Comparison of ENCODE assay signal across 9 cellular contexts in the genomic region with DNA sequence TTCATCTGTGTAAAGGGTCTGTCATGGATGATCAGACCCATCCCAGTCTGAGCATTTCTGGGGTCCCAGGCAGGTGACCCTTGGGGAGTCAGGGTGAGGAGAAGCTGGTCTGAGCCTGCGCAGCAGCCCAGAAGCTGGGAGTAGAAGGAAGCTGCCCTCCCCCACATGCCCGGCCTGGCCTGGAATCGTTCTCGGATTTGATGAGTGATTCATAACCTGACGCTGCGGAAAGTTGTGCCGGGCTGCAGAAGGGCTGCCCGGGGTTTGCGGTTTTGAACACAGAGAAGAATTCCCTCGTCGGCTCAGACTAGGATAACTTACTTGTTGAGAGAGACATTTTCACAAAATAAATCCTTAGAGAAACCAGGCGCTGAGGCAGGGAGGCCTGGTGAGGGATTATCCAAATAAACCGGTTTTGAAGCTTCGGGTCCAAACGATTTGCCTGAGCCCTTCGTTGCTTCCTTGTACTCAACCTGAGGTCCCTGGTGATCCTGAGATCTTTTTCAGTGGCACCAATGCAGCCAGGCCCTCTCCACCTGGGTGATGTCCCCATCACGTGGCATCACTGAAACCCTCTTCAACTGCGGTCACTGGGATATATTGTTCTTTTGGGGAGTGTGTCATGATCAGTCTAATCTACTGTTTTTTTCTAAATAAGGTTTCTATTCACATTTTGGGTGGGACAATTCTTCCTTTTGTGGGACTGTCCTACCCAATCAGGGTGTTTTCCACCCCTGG. TPM values are rescaled to one million over a fixed set of nuclear protein-coding genes. Genes with fewer than 3 reads are reported as not detected.
DNase-seq lines count a peak whose midpoint lies in the region; TF ChIP-seq lines count a peak whose summit lies in the region.
"Had no signal": no experiment of that assay in that cellular context is flagged by ENCODE, and none has a peak within 500 bp of the region (broad histone marks: within the 10 kb centered on the region; RNA-seq: fewer than 3 reads in every experiment).

No MANE protein-coding gene starts in this region.

- DNase-seq in HPDE6-E6E7 (ENCODE audit: extremely low spot score) (peak; percentile 95), adrenal gland (peak in 4 of 7 donors; percentile 31 to 83 (median 68)), kidney glomerular epithelial cell (lab: John Stamatoyannopoulos, UW) (peak; percentile 96), type B pancreatic cell (ENCODE audit: extremely low spot score, unreplicated experiment) (no peak), Kasumi-1 (lab: John Stamatoyannopoulos, UW) (no peak), NOMO-1 treated with dmso at 0.1 percent for 144 hours (lab: John Stamatoyannopoulos, UW; ENCODE audit: unreplicated experiment) (no peak)
- no peak for DNase-seq in activated T-cell treated with anti-CD3 and anti-CD28 coated beads, Interleukin-2, amount 50 U/mL, for 48 hours
- DNase-seq: NCI-H2081 treated with DMSO at 0.1 percent for 48 hours, SHP77 had no signal

- H3K27me3 ChIP-seq in adrenal gland = no peaks in the 10 kb centered on the region

- H3K4me1 Mint-ChIP-seq in type B pancreatic cell (ENCODE audit: unreplicated experiment) = peaks cover 22% of the 10 kb centered on the region

- no peaks in the 10 kb centered on the region for H3K36me3 Mint-ChIP-seq in type B pancreatic cell

- TF ChIP-seq POLR2A in adrenal gland (IDR thresholded peaks at IDR 0.05) = no peak

- peak overlapping the region; percentile 5 for H3K27ac Mint-ChIP-seq in type B pancreatic cell

- no peak overlapping the region for H3K27ac ChIP-seq in adrenal gland

- intact Hi-C loops in adrenal gland (cut with DNase I) = no loop called here

- no peak overlapping the region for H3K4me3 ChIP-seq in adrenal gland

- no peaks in the 10 kb centered on the region for H3K27me3 Mint-ChIP-seq in type B pancreatic cell

- H3K9me3 Mint-ChIP-seq in type B pancreatic cell = no peaks in the 10 kb centered on the region

- no peak overlapping the region for H3K4me3 Mint-ChIP-seq in type B pancreatic cell

- H3K36me3 ChIP-seq in adrenal gland (replicated peaks in 1 of 2) = no peaks in the 10 kb centered on the region

- H3K9me3 ChIP-seq in adrenal gland (replicated peaks in 1 of 3) = no peaks in the 10 kb centered on the region

- WGBS in adrenal gland, 4 donors = 67 to 89% (median 80%) methylated on average over 16 to 18 of the region's 18 CpGs

- TF ChIP-seq CTCF in adrenal gland (IDR thresholded peaks at IDR 0.05) (no peak), type B pancreatic cell (conservative IDR thresholded peaks at IDR 0.05) (no peak)

- peaks cover 0 to 5% of the 10 kb centered on the region in 2 donors for H3K4me1 ChIP-seq in adrenal gland (replicated peaks in 1 of 2)

RNA-seq across cellular contexts. Expression of gene EPHB2, which starts 29.2 kb away (rescaled TPM):
- total RNA-seq in adrenal gland (10 to 100 TPM in 1 of 8 donors, 1 to 10 TPM in 7; 2.5 to 10.3 (median 6.2) TPM), type B pancreatic cell (ENCODE audit: low replicate concordance) (40.3 and 44.6 TPM in 2 replicates)
- 1 to 10 TPM in 1 of 3 donors, under 1 TPM in 2; 0.67 to 1.3 (median 0.84) TPM for polyA plus RNA-seq in adrenal gland

Comparison
In these comparisons a context has a peak if more than half of its experiments do, and no peak if none do; other contexts are left out.
1. DNase-seq: peak in HPDE6-E6E7 (single experiment), adrenal gland (4 of 7) and kidney glomerular epithelial cell (single experiment); none in type B pancreatic cell (single experiment), Kasumi-1 (0 of 2), activated T-cell treated with anti-CD3 and anti-CD28 coated beads, Interleukin-2, amount 50 U/mL, for 48 hours (0 of 2) and NOMO-1 treated with dmso at 0.1 percent for 144 hours (single experiment).